ENCODE assay signal across 3 cellular contexts in genomic region chr7:27145884-27146401, GRCh38.
TF ChIP-seq lines count a peak whose summit lies in the region.

No MANE protein-coding gene starts in this region.

TF ChIP-seq in SK-N-SH, 30 proteins besides CTCF, POLR2A, EP300 and RAD21 (continues in another document):
- TF ChIP-seq PBX3 (IDR thresholded peaks at IDR 0.05) (no peak), NRF1 (IDR thresholded peaks at IDR 0.05; ENCODE audit: low read depth, low read length) (no peak), RFX5 (IDR thresholded peaks at IDR 0.05; ENCODE audit: low read length) (no peak), ZBTB33 (IDR thresholded peaks at IDR 0.05; ENCODE audit: borderline replicate concordance, low read depth) (no peak), TCF12 (IDR thresholded peaks at IDR 0.05) (no peak), TEAD4 (IDR thresholded peaks at IDR 0.05; ENCODE audit: borderline replicate concordance, insufficient read depth) (no peak), POLR2AphosphoS5 (IDR thresholded peaks at IDR 0.05; ENCODE audit: low read depth, low read length) (no peak), FOSL2 (IDR thresholded peaks at IDR 0.05; ENCODE audit: borderline replicate concordance, low read depth) (no peak), MXI1 (IDR thresholded peaks at IDR 0.05; ENCODE audit: low read depth, low read length) (no peak), YY1 (IDR thresholded peaks at IDR 0.05; ENCODE audit: low read depth) (no peak), USF2 (IDR thresholded peaks at IDR 0.05; ENCODE audit: borderline replicate concordance, low read depth, low read length) (no peak), RXRA (IDR thresholded peaks at IDR 0.05; ENCODE audit: borderline replicate concordance, low read depth) (no peak)

TF ChIP-seq in SK-N-SH treated with all-trans-retinoic acid at 6 μM for 48 hours, 23 proteins besides CTCF, POLR2A, EP300 and RAD21:
- no peak for TF ChIP-seq BACH2 (CRISPR knock-in tag; IDR thresholded peaks at IDR 0.05; ENCODE audit: borderline replicate concordance)
- TF ChIP-seq ZC3H10 (CRISPR knock-in tag; IDR thresholded peaks at IDR 0.05): no peak

TF ChIP-seq in endothelial cell of umbilical vein, 7 proteins besides CTCF, POLR2A, EP300 and RAD21:
- TF ChIP-seq JUN (IDR thresholded peaks at IDR 0.05; ENCODE audit: borderline replicate concordance, insufficient read depth, insufficient read length, low read depth) (no peak), MYC (IDR thresholded peaks at IDR 0.05; ENCODE audit: low read depth, low read length) (no peak), GATA2 (IDR thresholded peaks at IDR 0.05; ENCODE audit: insufficient read depth, insufficient read length, low read depth, low read length) (no peak), EZH2 (IDR thresholded peaks at IDR 0.05; ENCODE audit: borderline replicate concordance, low read depth, low read length, severe bottlenecking) (no peak), POLR2AphosphoS5 (IDR thresholded peaks at IDR 0.05; ENCODE audit: insufficient read depth, low read depth, low read length) (no peak), FOS (IDR thresholded peaks at IDR 0.05; ENCODE audit: borderline replicate concordance, insufficient read depth, low read length) (no peak), MAX (IDR thresholded peaks at IDR 0.05; ENCODE audit: insufficient read depth, insufficient read length) (no peak)
TF ChIP-seq in endothelial cell of umbilical vein: peak in this region for 0.
